ENCODE assay signal across 8 cellular contexts in the genomic region with DNA sequence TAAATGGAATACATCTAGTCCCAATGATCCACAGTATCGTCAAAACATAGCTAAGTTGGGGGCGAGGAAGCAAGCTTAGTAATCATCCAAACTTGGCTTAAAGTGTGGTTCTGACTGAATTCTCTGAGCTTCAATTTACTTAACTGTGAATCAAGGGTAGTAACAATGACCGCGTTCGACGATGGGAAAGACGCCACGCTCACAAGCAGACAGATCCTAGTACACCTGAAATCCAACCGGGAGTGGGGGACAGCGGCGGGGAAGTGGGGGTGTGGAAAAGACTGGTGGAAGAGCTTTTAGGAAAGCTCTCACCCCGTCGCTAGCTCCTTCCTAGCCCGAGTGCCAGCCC. TPM values are rescaled to one million over a fixed set of nuclear protein-coding genes. Genes with fewer than 3 reads are reported as not detected.
DNase-seq lines count a peak whose midpoint lies in the region; ATAC-seq and TF ChIP-seq lines count a peak whose summit lies in the region.

No MANE protein-coding gene starts in this region.

- peaks cover 36% of the 10 kb centered on the region for H3K27me3 Mint-ChIP-seq in nephron progenitor cell (ENCODE audit: low read depth, poor library complexity)

- no peak for ATAC-seq in Right ventricle myocardium inferior

- DNase-seq in cardiac muscle cell (ENCODE audit: low read depth in 1 of 2, low spot score in 1 of 2) (peak in 1 of 2 donors; percentile 30), Right ventricle myocardium inferior (ENCODE audit: missing footprints) (no peak), NAMALWA (ENCODE audit: low spot score) (peak; percentile 20), nephron progenitor cell (no peak), amniotic stem cell (lab: John Stamatoyannopoulos, UW) (no peak), AG20443 (ENCODE audit: low spot score) (no peak), DMS 273 treated with DMSO at 0.1 percent for 48 hours (lab: John Stamatoyannopoulos, UW) (no peak)

- intact Hi-C loops in Right ventricle myocardium inferior (cut with DNase I) = loop anchor here (10.0 kb wide), 1 partner anchor 56 kb away; the partner anchor contains the start of gene SYNJ2BP

- peak overlapping the region; percentile 91 to 94 for H3K9ac ChIP-seq in duodenal mucosa (ENCODE audit: low read depth in 1 of 2, low read length in 2 of 2)

- peaks cover 20% of the 10 kb centered on the region for H3K36me3 Mint-ChIP-seq in nephron progenitor cell (ENCODE audit: low read depth)

- H3K9me3 Mint-ChIP-seq in nephron progenitor cell = no peaks in the 10 kb centered on the region

- H3K4me1 Mint-ChIP-seq in nephron progenitor cell = peaks cover 37% of the 10 kb centered on the region

- peak overlapping the region; percentile 97 for H3K4me3 Mint-ChIP-seq in nephron progenitor cell

- H3K36me3 ChIP-seq in cardiac muscle cell (no peaks in the 10 kb centered on the region), duodenal mucosa (ENCODE audit: control insufficient read depth in 1 of 2, insufficient read depth in 2 of 2, low read length in 2 of 2) (no peaks in the 10 kb centered on the region)

- H3K4me1 ChIP-seq in cardiac muscle cell (ENCODE audit: low read depth) (peaks cover 6% of the 10 kb centered on the region), duodenal mucosa (ENCODE audit: control insufficient read depth in 1 of 2, insufficient read depth in 2 of 2, low read length in 2 of 2) (peaks cover 14 to 24% of the 10 kb centered on the region in 2 donors)

- H3K27ac Mint-ChIP-seq in nephron progenitor cell = peak overlapping the region; percentile 99

- H3K4me3 ChIP-seq in cardiac muscle cell (peak overlapping the region; percentile 63), duodenal mucosa (ENCODE audit: low read depth in 1 of 2, low read length in 2 of 2) (peak overlapping the region; percentile 97 to 100)

- H3K27ac ChIP-seq in cardiac muscle cell (peak overlapping the region; percentile 83), duodenal mucosa (ENCODE audit: low read depth, low read length) (peak overlapping the region; percentile 73)

- H3K9me3 ChIP-seq in cardiac muscle cell (ENCODE audit: low read depth) = no peaks in the 10 kb centered on the region
- no peaks in the 10 kb centered on the region for H3K9me3 ChIP-seq in duodenal mucosa (ENCODE audit: control insufficient read depth in 1 of 2, low read length in 2 of 2)

- TF ChIP-seq CTCF in cardiac muscle cell (IDR thresholded peaks at IDR 0.05; ENCODE audit: low read depth, low read length) = no peak
- TF ChIP-seq CTCF in nephron progenitor cell (IDR thresholded peaks at IDR 0.05) = no peak

- H3K27me3 ChIP-seq in cardiac muscle cell (no peaks in the 10 kb centered on the region), duodenal mucosa (ENCODE audit: control insufficient read depth in 1 of 2, insufficient read depth in 2 of 2, low read length in 2 of 2) (no peaks in the 10 kb centered on the region)

RNA-seq across cellular contexts. Expression of gene COX16, which starts 0.4 kb away (rescaled TPM):
- total RNA-seq in cardiac muscle cell = 27.3 and 30.4 TPM in 2 replicates
- polyA plus RNA-seq in cardiac muscle cell = 77.3 and 101 TPM in 2 replicates
- 40.3 TPM for total RNA-seq in Right ventricle myocardium inferior

RNA-seq across cellular contexts. Expression of gene SYNJ2BP, which starts 57.8 kb away (rescaled TPM):
- total RNA-seq in cardiac muscle cell (19.2 and 20.0 TPM in 2 replicates), Right ventricle myocardium inferior (55.9 TPM)
- 39.3 and 46.8 TPM in 2 replicates for polyA plus RNA-seq in cardiac muscle cell
